Comparison of ENCODE assay signal across 35 cellular contexts in the genomic region with DNA sequence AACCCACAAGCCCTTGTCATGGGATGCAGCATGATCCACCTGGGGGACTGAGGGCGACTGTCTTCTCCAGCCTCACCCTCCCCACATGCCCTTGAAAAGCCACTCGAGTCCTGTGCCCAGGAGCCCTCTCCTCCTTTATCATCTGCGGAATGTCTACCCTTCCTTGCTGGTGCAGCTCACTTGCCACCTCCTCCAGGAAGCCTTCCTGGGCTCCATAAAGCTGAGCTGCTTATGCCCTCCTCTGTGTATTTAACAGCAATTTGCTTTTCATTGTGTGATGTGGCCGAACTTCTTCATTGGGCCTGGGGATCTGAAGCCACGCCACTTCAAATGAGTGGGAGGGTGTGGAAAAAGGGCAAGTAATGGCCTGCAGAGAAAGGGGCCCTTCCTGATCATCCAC. TPM values are rescaled to one million over a fixed set of nuclear protein-coding genes. Genes with fewer than 3 reads are reported as not detected.
"Had no signal": no experiment of that assay in that cellular context is flagged by ENCODE, and none has a peak within 500 bp of the region (broad histone marks: within the 10 kb centered on the region; RNA-seq: fewer than 3 reads in every experiment).

No MANE protein-coding gene starts in this region.

- H3K4me3 ChIP-seq: esophagus muscularis mucosa, gastrocnemius medialis, heart left ventricle, hepatocyte had no signal

- H3K79me2 ChIP-seq: hepatocyte had no signal

- ATAC-seq: activated naive CD4-positive, alpha-beta T cell treated with anti-CD3 and anti-CD28 coated beads, Interleukin-2, amount 50 U/mL, for 72 hours; activated T-cell treated with anti-CD3 and anti-CD28 coated beads, Interleukin-2, amount 50 U/mL, for 4 hours; activated T-helper 17 cell treated with anti-CD3 and anti-CD28 coated beads, Interleukin-2, amount 50 U/mL, for 72 hours; effector memory CD8-positive, alpha-beta T cell; foreskin keratinocyte; gastrocnemius medialis; heart left ventricle; T-cell had no signal

- H3K27me3 ChIP-seq: brain microvascular endothelial cell had no signal

- H2AFZ ChIP-seq: hepatocyte had no signal

- FAIRE-seq: astrocyte, bronchial epithelial cell had no signal

- H3K27ac Mint-ChIP-seq: activated CD4-positive, alpha-beta memory T cell treated with anti-CD3 and anti-CD28 coated beads, Interleukin-2, amount 10 ng/mL, durations not matched to agents 7 days and 5 days; activated CD4-positive, alpha-beta T cell treated with anti-CD3 and anti-CD28 coated beads, Interleukin-2, amount 10 ng/mL, durations not matched to agents 7 days and 5 days; activated T-helper 17 cell treated with anti-CD3 and anti-CD28 coated beads, Interleukin-2, amount 50 U/mL, for 72 hours; effector memory CD8-positive, alpha-beta T cell; T-cell; T-helper 1 cell treated with Interleukin-12 subunit alpha and Interleukin-12 subunit beta and Interleukin-4 antibody, amounts not matched to agents 30 μg/mL and 1 μg/mL, for 36 hours; T-helper 2 cell treated with Interferon-gamma antibody and Interleukin-4, amounts not matched to agents 5 μg/mL and 100 μg/mL, for 36 hours had no signal

- H3K4me1 Mint-ChIP-seq: activated T-helper 17 cell treated with anti-CD3 and anti-CD28 coated beads, Interleukin-2, amount 50 U/mL, for 72 hours had no signal

- H3K36me3 Mint-ChIP-seq: activated naive CD4-positive, alpha-beta T cell treated with anti-CD3 and anti-CD28 coated beads, Interleukin-2, amount 50 U/mL, for 72 hours; activated naive CD8-positive, alpha-beta T cell treated with anti-CD3 and anti-CD28 coated beads, Interleukin-2, amount 10 ng/mL, durations not matched to agents 7 days and 5 days; T-cell had no signal

- H3K9me3 ChIP-seq: esophagus muscularis mucosa, gastrocnemius medialis, heart left ventricle had no signal

- H3K4me3 Mint-ChIP-seq: activated CD4-positive, alpha-beta memory T cell treated with anti-CD3 and anti-CD28 coated beads, Interleukin-2, amount 10 ng/mL, durations not matched to agents 7 days and 5 days; activated CD4-positive, alpha-beta T cell treated with anti-CD3 and anti-CD28 coated beads, Interleukin-2, amount 10 ng/mL, durations not matched to agents 7 days and 5 days; activated naive CD8-positive, alpha-beta T cell treated with anti-CD3 and anti-CD28 coated beads, Interleukin-2, amount 10 ng/mL, durations not matched to agents 7 days and 5 days; activated T-cell treated with anti-CD3 and anti-CD28 coated beads, Interleukin-2, amount 50 U/mL, for 4 hours; activated T-helper 17 cell treated with anti-CD3 and anti-CD28 coated beads, Interleukin-2, amount 50 U/mL, for 72 hours; central memory CD8-positive, alpha-beta T cell; effector memory CD8-positive, alpha-beta T cell; T-cell; T-helper 1 cell treated with Interleukin-12 subunit alpha and Interleukin-12 subunit beta and Interleukin-4 antibody, amounts not matched to agents 30 μg/mL and 1 μg/mL, for 36 hours; T-helper 2 cell treated with Interferon-gamma antibody and Interleukin-4, amounts not matched to agents 5 μg/mL and 100 μg/mL, for 36 hours had no signal

- H3K27ac ChIP-seq: brain microvascular endothelial cell, esophagus muscularis mucosa, foreskin keratinocyte, gastrocnemius medialis, heart left ventricle, hepatocyte had no signal

- DNase-seq: activated CD4-positive, alpha-beta memory T cell treated with anti-CD3 and anti-CD28 coated beads, Interleukin-2, amount 10 ng/mL, durations not matched to agents 7 days and 5 days; activated CD4-positive, alpha-beta T cell treated with anti-CD3 and anti-CD28 coated beads for 1 hour; activated CD4-positive, alpha-beta T cell treated with anti-CD3 and anti-CD28 coated beads for 4 hours; activated CD4-positive, alpha-beta T cell treated with anti-CD3 and anti-CD28 coated beads, Interleukin-2, amount 10 ng/mL, durations not matched to agents 7 days and 5 days; activated CD4-positive, alpha-beta T cell treated with anti-CD3 and anti-CD28 coated beads, Interleukin-2, amount 50 U/mL, for 4 hours; activated CD4-positive, CD25-positive, alpha-beta regulatory T cell; activated effector memory CD4-positive, alpha-beta T cell treated with Interleukin-2 at 50 U/mL for 16 hours; activated gamma-delta T cell treated with Interleukin-2 at 50 U/mL for 16 hours; activated naive CD4-positive, alpha-beta T cell treated with Interleukin-2 at 50 U/mL for 16 hours; activated naive CD8-positive, alpha-beta T cell treated with anti-CD3 and anti-CD28 coated beads, Interleukin-2, amount 10 ng/mL, durations not matched to agents 7 days and 5 days; activated T-cell treated with anti-CD3 and anti-CD28 coated beads, Interleukin-2, amount 50 U/mL, for 4 hours; anterior cingulate cortex; brain microvascular endothelial cell; cortex of kidney; dermis blood vessel endothelial cell; effector CD4-positive, alpha-beta T cell; effector memory CD8-positive, alpha-beta T cell; erythroblast; foreskin keratinocyte; gastrocnemius medialis; glutamatergic neuron; heart left ventricle; T-cell; T1000 had no signal

- H3K36me3 ChIP-seq: brain microvascular endothelial cell, esophagus muscularis mucosa, gastrocnemius medialis, heart left ventricle had no signal

- H3K4me1 ChIP-seq: foreskin keratinocyte had no signal

- H3K4me2 ChIP-seq: hepatocyte had no signal

RNA-seq across cellular contexts. Expression of a gene that starts 17.8 kb away (rescaled TPM):
- total RNA-seq: activated CD4-positive, alpha-beta memory T cell treated with anti-CD3 and anti-CD28 coated beads, Interleukin-2, amount 10 ng/mL, durations not matched to agents 7 days and 5 days; activated CD4-positive, alpha-beta T cell treated with anti-CD3 and anti-CD28 coated beads, Interleukin-2, amount 10 ng/mL, durations not matched to agents 7 days and 5 days; activated naive CD4-positive, alpha-beta T cell treated with anti-CD3 and anti-CD28 coated beads, Interleukin-2, amount 50 U/mL, for 72 hours; activated naive CD8-positive, alpha-beta T cell treated with anti-CD3 and anti-CD28 coated beads, Interleukin-2, amount 10 ng/mL, durations not matched to agents 7 days and 5 days; activated T-helper 17 cell treated with anti-CD3 and anti-CD28 coated beads, Interleukin-2, amount 50 U/mL, for 72 hours; astrocyte; bronchial epithelial cell; cardiac septum; cerebellum; dermis blood vessel endothelial cell; esophagus muscularis mucosa; foreskin keratinocyte; gastrocnemius medialis; heart left ventricle; hepatocyte had no signal
- polyA plus RNA-seq: foreskin keratinocyte, heart left ventricle, hepatocyte had no signal

RNA-seq across cellular contexts. Expression of a gene that starts 19.2 kb away (rescaled TPM):
- total RNA-seq: cardiac septum, cerebellum, foreskin keratinocyte, gastrocnemius medialis, heart left ventricle, T-cell had no signal
- polyA plus RNA-seq: heart left ventricle, hepatocyte had no signal

RNA-seq across cellular contexts. Expression of a gene that starts 34.5 kb away (rescaled TPM):
- total RNA-seq: activated naive CD4-positive, alpha-beta T cell treated with anti-CD3 and anti-CD28 coated beads, Interleukin-2, amount 50 U/mL, for 72 hours; activated naive CD8-positive, alpha-beta T cell treated with anti-CD3 and anti-CD28 coated beads, Interleukin-2, amount 10 ng/mL, durations not matched to agents 7 days and 5 days; activated T-helper 17 cell treated with anti-CD3 and anti-CD28 coated beads, Interleukin-2, amount 50 U/mL, for 72 hours had no signal
